In the genomic region with DNA sequence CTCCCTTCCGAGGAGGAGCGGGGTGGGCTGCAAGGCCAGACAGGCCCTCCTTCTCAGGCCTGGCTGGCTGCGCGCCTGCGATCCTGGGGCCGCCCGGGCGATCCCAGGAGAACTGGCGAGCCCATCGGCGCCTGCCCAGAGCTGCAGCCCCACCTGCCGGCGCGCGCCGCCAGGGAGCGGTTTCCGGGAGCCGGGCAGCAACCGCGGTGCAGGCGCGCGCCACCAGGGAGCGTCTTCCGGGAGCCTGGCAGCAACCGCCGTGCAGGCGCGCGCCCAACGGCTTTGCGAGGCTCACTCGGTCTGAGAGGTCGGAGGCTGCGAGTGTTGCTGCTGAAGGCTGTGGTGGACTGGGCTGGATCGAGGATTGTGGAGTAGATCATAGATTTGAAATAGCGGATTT, we compare ENCODE assay signal across 8 cellular contexts.
DNase-seq lines count a peak whose midpoint lies in the region; ATAC-seq and TF ChIP-seq lines count a peak whose summit lies in the region.

No MANE protein-coding gene starts in this region.

- peak; percentile 76 for TF ChIP-seq CTCF in VCaP (conservative IDR thresholded peaks at IDR 0.05)

- peak overlapping the region; percentile 44; the same call in 1 of the 2 replicates for H3K27ac ChIP-seq in VCaP

- intact Hi-C loops in cardiac septum (cut with DNase I), result no loop called here

- DNase-seq in GF-D8 (lab: John Stamatoyannopoulos, UW), result peak; percentile 0
- DNase-seq in cardiac septum (ENCODE audit: low spot score), result peak; percentile 78
- peak; percentile 0 for DNase-seq in pulmonary artery endothelial cell (ENCODE audit: low read depth, low spot score)
- DNase-seq in dedifferentiated amniotic fluid mesenchymal stem cell (ENCODE audit: extremely low spot score), result no peak
- DNase-seq in stimulated activated CD4-positive, alpha-beta T cell treated with anti-CD3 and anti-CD28 coated beads, Interleukin-4, amount 100 ng/mL, for 4 hours, result no peak

- ATAC-seq in HG03460 (IDR thresholded peaks at IDR 0.05; ENCODE audit: unreplicated experiment) (peak; percentile 88), HG03175 (IDR thresholded peaks at IDR 0.05; ENCODE audit: unreplicated experiment) (no peak)

Comparison
In these comparisons a context has a peak if more than half of its experiments do, and no peak if none do; other contexts are left out.
1. DNase-seq: peak in GF-D8 (single experiment), cardiac septum (single experiment) and pulmonary artery endothelial cell (single experiment); none in dedifferentiated amniotic fluid mesenchymal stem cell (single experiment) and stimulated activated CD4-positive, alpha-beta T cell treated with anti-CD3 and anti-CD28 coated beads, Interleukin-4, amount 100 ng/mL, for 4 hours (0 of 2).